Comparison of ENCODE assay signal across 7 cellular contexts in the genomic region with DNA sequence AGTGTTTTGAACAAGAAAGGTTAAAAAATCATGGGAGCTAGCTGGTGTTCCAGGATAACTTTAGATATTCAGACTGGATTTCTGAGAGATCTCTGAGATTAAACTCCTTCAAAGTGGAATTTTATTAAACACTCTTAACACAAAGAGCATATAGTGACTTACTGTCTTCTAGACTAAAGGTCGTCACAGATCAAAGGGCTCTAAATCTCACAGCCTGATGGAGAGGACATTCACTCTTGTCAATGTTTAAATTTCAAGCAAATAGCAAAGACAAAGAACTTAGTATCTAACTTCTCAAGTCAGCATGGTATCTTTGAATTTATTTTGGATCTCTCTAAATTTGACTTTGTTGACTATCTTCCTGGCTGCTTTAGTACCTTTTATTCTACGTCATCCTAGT.
"Had no signal": no experiment of that assay in that cellular context is flagged by ENCODE, and none has a peak within 500 bp of the region (broad histone marks: within the 10 kb centered on the region; RNA-seq: fewer than 3 reads in every experiment).

No MANE protein-coding gene starts in this region.

- DNase-seq: IMR-90, KBM-7, KG1 had no signal

- H3K9ac ChIP-seq: KMS-11 had no signal

- FAIRE-seq: HTR-8/SVneo, K562 had no signal

- ATAC-seq: K562 had no signal

- H3K4me2 ChIP-seq: KMS-11 had no signal

- H3K4me3 ChIP-seq: K562 had no signal

- H3K27ac ChIP-seq: HL-60, KMS-11 had no signal
